35 cellular contexts compared by ENCODE assay signal in genomic region chr2:226641008-226641407, GRCh38.
"Had no signal": no experiment of that assay in that cellular context is flagged by ENCODE, and none has a peak within 500 bp of the region (broad histone marks: within the 10 kb centered on the region; RNA-seq: fewer than 3 reads in every experiment).

No MANE protein-coding gene starts in this region.

- H3K9me3 ChIP-seq: MG63 had no signal

- H3K36me3 ChIP-seq: MG63 had no signal

- H3K27me3 ChIP-seq: MG63 had no signal

- H3K4me3 ChIP-seq: MG63 had no signal

- DNase-seq: Karpas-422, Kasumi-1, MG63, MM.1S, MV-4-11, NCI-H1048, NCI-H1092, NCI-H1092 treated with DMSO at 0.1 percent for 48 hours, NCI-H1105, NCI-H1105 treated with DMSO at 0.1 percent for 48 hours, NCI-H1417, NCI-H1417 treated with DMSO at 0.1 percent for 48 hours, NCI-H1436, NCI-H1436 treated with DMSO at 0.1 percent for 48 hours, NCI-H146, NCI-H1694, NCI-H1694 treated with DMSO at 0.1 percent for 48 hours, NCI-H187, NCI-H187 treated with DMSO at 0.1 percent for 48 hours, NCI-H1930, NCI-H2029, NCI-H2029 treated with DMSO at 0.1 percent for 48 hours, NCI-H2081, NCI-H2081 treated with DMSO at 0.1 percent for 48 hours, NCI-H2107, NCI-H2171, NCI-H2171 treated with DMSO at 0.1 percent for 48 hours, NCI-H2227 treated with DMSO at 0.1 percent for 48 hours, NCI-H226, NCI-H345, NCI-H446, NCI-H446 treated with DMSO at 0.1 percent for 48 hours, NCI-H510A, NCI-H510A treated with DMSO at 0.1 percent for 48 hours, NCI-H524 had no signal
